In genomic region chr2:230896346-230897115, GRCh38 we compare ENCODE assay signal across 24 cellular contexts. TPM values are rescaled to one million over a fixed set of nuclear protein-coding genes. Genes with fewer than 3 reads are reported as not detected.
DNase-seq lines count a peak whose midpoint lies in the region; ATAC-seq and TF ChIP-seq lines count a peak whose summit lies in the region.
"Had no signal": no experiment of that assay in that cellular context is flagged by ENCODE, and none has a peak within 500 bp of the region (broad histone marks: within the 10 kb centered on the region; RNA-seq: fewer than 3 reads in every experiment).

No MANE protein-coding gene starts in this region.

- H3K27ac ChIP-seq in esophagus muscularis mucosa (replicated peaks in 1 of 4) = no peak overlapping the region
- H3K27ac ChIP-seq: HL-60, lower lobe of right lung, ovary had no signal

- no peaks in the 10 kb centered on the region for H3K36me3 Mint-ChIP-seq in natural killer cell treated with Interleukin-12 subunit alpha and Interleukin-12 subunit beta and Interleukin-15 and Interleukin-18, amount 100 ng/mL, for 72 hours
- no peaks in the 10 kb centered on the region for H3K36me3 Mint-ChIP-seq in natural killer cell
- no peaks in the 10 kb centered on the region for H3K36me3 Mint-ChIP-seq in activated naive CD8-positive, alpha-beta T cell treated with anti-CD3 and anti-CD28 coated beads, Interleukin-2, amount 50 U/mL, for 24 hours (ENCODE audit: low read depth)
- H3K36me3 Mint-ChIP-seq: activated naive CD4-positive, alpha-beta T cell treated with anti-CD3 and anti-CD28 coated beads, Interleukin-2, amount 50 U/mL, for 24 hours had no signal

- H3K4me3 Mint-ChIP-seq in natural killer cell treated with Interleukin-12 subunit alpha and Interleukin-12 subunit beta and Interleukin-15 and Interleukin-18, amount 100 ng/mL, for 72 hours = no peak overlapping the region
- no peak overlapping the region for H3K4me3 Mint-ChIP-seq in natural killer cell
- H3K4me3 Mint-ChIP-seq in activated naive CD8-positive, alpha-beta T cell treated with anti-CD3 and anti-CD28 coated beads, Interleukin-2, amount 50 U/mL, for 24 hours = no peak overlapping the region
- H3K4me3 Mint-ChIP-seq: activated naive CD4-positive, alpha-beta T cell treated with anti-CD3 and anti-CD28 coated beads, Interleukin-2, amount 50 U/mL, for 24 hours; stimulated activated naive CD8-positive, alpha-beta T cell treated with anti-CD3 and anti-CD28 coated beads, Interleukin-15, Interleukin-2, amounts not matched to agents 100 ng/mL and 50 ng/mL, for 24 hours had no signal

- H3K27ac Mint-ChIP-seq in natural killer cell treated with Interleukin-12 subunit alpha and Interleukin-12 subunit beta and Interleukin-15 and Interleukin-18, amount 100 ng/mL, for 72 hours = peak overlapping the region in 1 of 2 donors; percentile 49
- H3K27ac Mint-ChIP-seq in natural killer cell = no peak overlapping the region
- no peak overlapping the region for H3K27ac Mint-ChIP-seq in activated naive CD8-positive, alpha-beta T cell treated with anti-CD3 and anti-CD28 coated beads, Interleukin-2, amount 50 U/mL, for 24 hours
- H3K27ac Mint-ChIP-seq: activated naive CD4-positive, alpha-beta T cell treated with anti-CD3 and anti-CD28 coated beads, Interleukin-2, amount 50 U/mL, for 24 hours; stimulated activated naive CD8-positive, alpha-beta T cell treated with anti-CD3 and anti-CD28 coated beads, Interleukin-15, Interleukin-2, amounts not matched to agents 100 ng/mL and 50 ng/mL, for 24 hours had no signal

- TF ChIP-seq CTCF in natural killer cell (IDR thresholded peaks at IDR 0.05) = no peak
- TF ChIP-seq CTCF in esophagus muscularis mucosa (IDR thresholded peaks at IDR 0.05) = no peak

- H3K4me1 Mint-ChIP-seq in natural killer cell treated with Interleukin-12 subunit alpha and Interleukin-12 subunit beta and Interleukin-15 and Interleukin-18, amount 100 ng/mL, for 72 hours (ENCODE audit: low read depth in 2 of 2) = peaks cover 9% of the 10 kb centered on the region in 2 donors
- H3K4me1 Mint-ChIP-seq in natural killer cell = peaks cover 9 to 25% of the 10 kb centered on the region in 2 donors
- H3K4me1 Mint-ChIP-seq in activated naive CD8-positive, alpha-beta T cell treated with anti-CD3 and anti-CD28 coated beads, Interleukin-2, amount 50 U/mL, for 24 hours = peaks cover 59% of the 10 kb centered on the region

- WGBS in esophagus muscularis mucosa = 86% methylated on average over 19 of the region's 19 CpGs

- H3K9me3 ChIP-seq in esophagus muscularis mucosa = no peaks in the 10 kb centered on the region
- H3K9me3 ChIP-seq: lower lobe of right lung, ovary had no signal

- H3K4me1 ChIP-seq in esophagus muscularis mucosa = no peaks in the 10 kb centered on the region
- H3K4me1 ChIP-seq: lower lobe of right lung had no signal

- no peak for TF ChIP-seq EP300 in esophagus muscularis mucosa (IDR thresholded peaks at IDR 0.05)

- DNase-seq in natural killer cell treated with Interleukin-12 subunit alpha and Interleukin-12 subunit beta and Interleukin-15 and Interleukin-18, amount 100 ng/mL, for 72 hours (ENCODE audit: low spot score) = peak; percentile 34
- no peak for DNase-seq in natural killer cell
- DNase-seq in activated naive CD8-positive, alpha-beta T cell treated with anti-CD3 and anti-CD28 coated beads, Interleukin-2, amount 50 U/mL, for 24 hours = peak; percentile 0
- peak; percentile 29 for DNase-seq in left lobe of liver (ENCODE audit: low spot score)
- peak; percentile 19 for DNase-seq in ureter (ENCODE audit: low spot score)
- DNase-seq in GOT3 (lab: John Stamatoyannopoulos, UW) = no peak
- no peak for DNase-seq in esophagus muscularis mucosa (ENCODE audit: extremely low spot score)
- no peak for DNase-seq in DMS153 (lab: John Stamatoyannopoulos, UW)
- DNase-seq: activated CD4-positive, alpha-beta T cell treated with anti-CD3 and anti-CD28 coated beads for 4 hours; activated T-cell treated with anti-CD3 and anti-CD28 coated beads for 4 hours; cortex of kidney; DMS79; IMR-90; lower lobe of right lung; NCI-H774; OCI-M1; SHP77; trophoblast cell had no signal

- no peak for TF ChIP-seq POLR2A in esophagus muscularis mucosa (IDR thresholded peaks at IDR 0.05; ENCODE audit: low read depth)

- peaks cover 55 to 70% of the 10 kb centered on the region in 2 donors for H3K27me3 Mint-ChIP-seq in natural killer cell treated with Interleukin-12 subunit alpha and Interleukin-12 subunit beta and Interleukin-15 and Interleukin-18, amount 100 ng/mL, for 72 hours
- peaks cover 73 to 86% of the 10 kb centered on the region in 2 donors for H3K27me3 Mint-ChIP-seq in natural killer cell (ENCODE audit: low read depth in 2 of 2)
- peaks cover 15% of the 10 kb centered on the region for H3K27me3 Mint-ChIP-seq in activated naive CD8-positive, alpha-beta T cell treated with anti-CD3 and anti-CD28 coated beads, Interleukin-2, amount 50 U/mL, for 24 hours

- intact Hi-C loops in natural killer cell (cut with micrococcal nuclease) (no loop called here), esophagus muscularis mucosa (cut with DNase I) (no loop called here)

- ATAC-seq in natural killer cell treated with Interleukin-12 subunit alpha and Interleukin-12 subunit beta and Interleukin-15 and Interleukin-18, amount 100 ng/mL, for 72 hours = no peak
- ATAC-seq in natural killer cell (no peak), left lobe of liver (no peak)
- ATAC-seq in activated naive CD8-positive, alpha-beta T cell treated with anti-CD3 and anti-CD28 coated beads, Interleukin-2, amount 50 U/mL, for 24 hours = no peak
- ATAC-seq: lower lobe of right lung had no signal

- H3K36me3 ChIP-seq in esophagus muscularis mucosa = no peaks in the 10 kb centered on the region
- H3K36me3 ChIP-seq: lower lobe of right lung, ovary had no signal

- peaks cover 0 to 18% (median 0%) of the 10 kb centered on the region in 4 donors for H3K27me3 ChIP-seq in esophagus muscularis mucosa
- H3K27me3 ChIP-seq: ovary had no signal

- no peaks in the 10 kb centered on the region for H3K9me3 Mint-ChIP-seq in natural killer cell treated with Interleukin-12 subunit alpha and Interleukin-12 subunit beta and Interleukin-15 and Interleukin-18, amount 100 ng/mL, for 72 hours
- H3K9me3 Mint-ChIP-seq in natural killer cell = no peaks in the 10 kb centered on the region
- no peaks in the 10 kb centered on the region for H3K9me3 Mint-ChIP-seq in activated naive CD8-positive, alpha-beta T cell treated with anti-CD3 and anti-CD28 coated beads, Interleukin-2, amount 50 U/mL, for 24 hours
- H3K9me3 Mint-ChIP-seq: activated naive CD4-positive, alpha-beta T cell treated with anti-CD3 and anti-CD28 coated beads, Interleukin-2, amount 50 U/mL, for 24 hours; stimulated activated naive CD8-positive, alpha-beta T cell treated with anti-CD3 and anti-CD28 coated beads, Interleukin-15, Interleukin-2, amounts not matched to agents 100 ng/mL and 50 ng/mL, for 24 hours had no signal

- H3K4me3 ChIP-seq in esophagus muscularis mucosa = no peak overlapping the region
- H3K4me3 ChIP-seq: lower lobe of right lung, ovary had no signal

RNA-seq across cellular contexts. Expression of gene GPR55, which starts 28.5 kb away (rescaled TPM):
- 1 to 10 TPM in 1 of 2 donors, under 1 TPM in 1; 0.26 to 5.5 TPM for total RNA-seq in natural killer cell treated with Interleukin-12 subunit alpha and Interleukin-12 subunit beta and Interleukin-15 and Interleukin-18, amount 100 ng/mL, for 72 hours
- total RNA-seq in natural killer cell (1 to 10 TPM in 1 of 3 donors, under 1 TPM in 2; 0.09 to 1.1 (median 0.40) TPM), left lobe of liver (not detected), ureter (0.39 TPM), esophagus muscularis mucosa (under 1 TPM in 2 of 4 donors, not detected in 2; 0.29 to 0.42 TPM)
- total RNA-seq: endothelial cell of umbilical vein, IMR-90, MCF 10A had no signal

RNA-seq across cellular contexts. Expression of gene ITM2C, which starts 31.8 kb away (rescaled TPM):
- total RNA-seq in natural killer cell treated with Interleukin-12 subunit alpha and Interleukin-12 subunit beta and Interleukin-15 and Interleukin-18, amount 100 ng/mL, for 72 hours = 10 to 100 TPM in 1 of 2 donors, 1 to 10 TPM in 1; 2.7 to 21.7 TPM
- total RNA-seq in natural killer cell (10 to 100 TPM in 1 of 3 donors, 1 to 10 TPM in 2; 4.7 to 36.3 (median 5.1) TPM), left lobe of liver (14.2 TPM), ureter (227 TPM), esophagus muscularis mucosa (100 to 1,000 TPM in 2 of 4 donors, 10 to 100 TPM in 2; 84.0 to 145 (median 101) TPM)

Comparison
In these comparisons a context has a peak if more than half of its experiments do, and no peak if none do; other contexts are left out.
1. DNase-seq: peak in natural killer cell treated with Interleukin-12 subunit alpha and Interleukin-12 subunit beta and Interleukin-15 and Interleukin-18, amount 100 ng/mL, for 72 hours (single experiment), activated naive CD8-positive, alpha-beta T cell treated with anti-CD3 and anti-CD28 coated beads, Interleukin-2, amount 50 U/mL, for 24 hours (single experiment), left lobe of liver (single experiment) and ureter (single experiment); none in natural killer cell (single experiment), GOT3 (single experiment), esophagus muscularis mucosa (single experiment) and DMS153 (single experiment).